14 cellular contexts compared by ENCODE assay signal in the genomic region with DNA sequence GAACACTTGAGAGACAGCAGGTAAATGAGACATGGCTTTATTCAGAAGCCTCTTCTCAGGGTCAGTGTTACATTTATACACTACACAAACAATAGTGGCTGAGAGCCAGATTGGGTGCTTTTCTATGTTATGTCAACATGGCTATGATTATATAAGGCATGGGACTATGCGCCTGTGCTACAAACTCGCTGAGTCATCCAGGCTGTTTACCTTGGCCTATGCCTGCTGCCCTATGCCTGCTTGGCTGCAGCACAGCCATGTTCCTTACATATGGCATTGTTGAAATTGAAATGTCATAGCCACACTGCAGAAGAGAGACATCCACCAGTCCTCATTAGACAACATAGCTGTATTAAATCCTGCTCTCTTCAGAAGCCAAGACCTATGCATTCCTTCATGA.
DNase-seq lines count a peak whose midpoint lies in the region; ATAC-seq and TF ChIP-seq lines count a peak whose summit lies in the region.
"Had no signal": no experiment of that assay in that cellular context is flagged by ENCODE, and none has a peak within 500 bp of the region (broad histone marks: within the 10 kb centered on the region; RNA-seq: fewer than 3 reads in every experiment).

No MANE protein-coding gene starts in this region.

- no peak for TF ChIP-seq CTCF in hepatocyte (IDR thresholded peaks at IDR 0.05; ENCODE audit: poor library complexity)
- no peak for TF ChIP-seq CTCF in MM.1S (IDR thresholded peaks at IDR 0.05; ENCODE audit: low read length)

- H3K4me3 ChIP-seq in hepatocyte (no peak overlapping the region), MM.1S (ENCODE audit: low read length) (no peak overlapping the region)

- peak overlapping the region; percentile 15 for H3K27ac ChIP-seq in hepatocyte
- no peak overlapping the region for H3K27ac ChIP-seq in MM.1S (ENCODE audit: low read length)
- H3K27ac ChIP-seq: neutrophil, RWPE1 had no signal

- no peak for ATAC-seq in HG03354 (IDR thresholded peaks at IDR 0.05; ENCODE audit: poor library complexity, severe bottlenecking, unreplicated experiment)

- WGBS in hepatocyte (ENCODE audit: low lambda C conversion rate, missing lambda C conversion rate) = 26% methylated on average over 2 of the region's 2 CpGs

- H3F3A ChIP-seq in MM.1S (ENCODE audit: insufficient read depth, low read length) = no peaks in the 10 kb centered on the region

- no peak overlapping the region for H3K9ac ChIP-seq in MM.1S (ENCODE audit: low read length)

- DNase-seq in A172 (ENCODE audit: low spot score) (peak; percentile 63), LoVo (ENCODE audit: low spot score) (peak; percentile 73), RPMI8226 (peak; percentile 6), hepatocyte (ENCODE audit: low spot score) (peak; percentile 71), MM.1S (no peak), NCI-H128 (lab: John Stamatoyannopoulos, UW; ENCODE audit: unreplicated experiment) (no peak), 8988T (no peak)
- DNase-seq: activated T-cell treated with anti-CD3 and anti-CD28 coated beads, Interleukin-2, amount 50 U/mL, for 48 hours; central memory CD4-positive, alpha-beta T cell; GF-D8; kidney glomerular epithelial cell had no signal

- no peaks in the 10 kb centered on the region for H3K4me1 ChIP-seq in hepatocyte (ENCODE audit: insufficient read depth)
- no peaks in the 10 kb centered on the region for H3K4me1 ChIP-seq in MM.1S (ENCODE audit: low read length)

- H3K36me3 ChIP-seq in hepatocyte (replicated peaks; ENCODE audit: insufficient read depth, low read depth) (no peaks in the 10 kb centered on the region), MM.1S (replicated peaks; ENCODE audit: insufficient read depth, low read length) (no peaks in the 10 kb centered on the region)
- H3K36me3 ChIP-seq: neutrophil had no signal

- H3K9me2 ChIP-seq in hepatocyte (replicated peaks; ENCODE audit: insufficient read depth) (no peaks in the 10 kb centered on the region), MM.1S (replicated peaks; ENCODE audit: insufficient read depth, low read length) (no peaks in the 10 kb centered on the region)

- H3K4me2 ChIP-seq in hepatocyte (no peak overlapping the region), MM.1S (ENCODE audit: low read depth, low read length) (no peak overlapping the region)

- no peaks in the 10 kb centered on the region for H3K9me3 ChIP-seq in hepatocyte (ENCODE audit: low read depth)
- H3K9me3 ChIP-seq in MM.1S (replicated peaks; ENCODE audit: insufficient read depth, low read length) = no peaks in the 10 kb centered on the region
- H3K9me3 ChIP-seq: neutrophil had no signal

- no peaks in the 10 kb centered on the region for H3K27me3 ChIP-seq in hepatocyte
- H3K27me3 ChIP-seq in MM.1S (replicated peaks; ENCODE audit: insufficient read depth, low read length) = no peaks in the 10 kb centered on the region
- H3K27me3 ChIP-seq: neutrophil had no signal

- no peak overlapping the region for H2AFZ ChIP-seq in hepatocyte
- no peak overlapping the region for H2AFZ ChIP-seq in MM.1S (ENCODE audit: low read length)

- H3K79me2 ChIP-seq in hepatocyte (no peaks in the 10 kb centered on the region), MM.1S (ENCODE audit: low read length) (no peaks in the 10 kb centered on the region)

- H4K20me1 ChIP-seq in hepatocyte (ENCODE audit: insufficient read depth, poor library complexity, severe bottlenecking) = no peaks in the 10 kb centered on the region
- no peaks in the 10 kb centered on the region for H4K20me1 ChIP-seq in MM.1S (ENCODE audit: insufficient read depth, low read length)

Comparison
In these comparisons a context has a peak if more than half of its experiments do, and no peak if none do; other contexts are left out.
1. DNase-seq: peak in A172 (single experiment), LoVo (single experiment), RPMI8226 (single experiment) and hepatocyte (single experiment); none in MM.1S (single experiment), NCI-H128 (single experiment) and 8988T (single experiment).